1 cellular context compared by ENCODE assay signal in genomic region chr4:76208005-76208765, GRCh38.
A peak's percentile ranks its signal among the peaks of the same experiment; 100 is the strongest.
TF ChIP-seq lines count a peak whose summit lies in the region.

No MANE protein-coding gene starts in this region.

TF ChIP-seq in HepG2, 621 proteins besides CTCF, POLR2A, EP300 and RAD21 (continued from another document and continues in another):
- TF ChIP-seq ZBTB39 (CRISPR knock-in tag; IDR thresholded peaks at IDR 0.05): no peak
- no peak for TF ChIP-seq ZNF619 (CRISPR knock-in tag; IDR thresholded peaks at IDR 0.05)
- no peak for TF ChIP-seq SMC3 (IDR thresholded peaks at IDR 0.05; ENCODE audit: low read length)
- TF ChIP-seq HNF4A (CRISPR knock-in tag; IDR thresholded peaks at IDR 0.05): peak; percentile 64
- peak; percentile 97 for TF ChIP-seq FOXA3 (CRISPR knock-in tag; IDR thresholded peaks at IDR 0.05)
- TF ChIP-seq, protein P1, sequence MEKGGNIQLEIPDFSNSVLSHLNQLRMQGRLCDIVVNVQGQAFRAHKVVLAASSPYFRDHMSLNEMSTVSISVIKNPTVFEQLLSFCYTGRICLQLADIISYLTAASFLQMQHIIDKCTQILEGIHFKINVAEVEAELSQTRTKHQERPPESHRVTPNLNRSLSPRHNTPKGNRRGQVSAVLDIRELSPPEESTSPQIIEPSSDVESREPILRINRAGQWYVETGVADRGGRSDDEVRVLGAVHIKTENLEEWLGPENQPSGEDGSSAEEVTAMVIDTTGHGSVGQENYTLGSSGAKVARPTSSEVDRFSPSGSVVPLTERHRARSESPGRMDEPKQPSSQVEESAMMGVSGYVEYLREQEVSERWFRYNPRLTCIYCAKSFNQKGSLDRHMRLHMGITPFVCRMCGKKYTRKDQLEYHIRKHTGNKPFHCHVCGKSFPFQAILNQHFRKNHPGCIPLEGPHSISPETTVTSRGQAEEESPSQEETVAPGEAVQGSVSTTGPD (CRISPR knock-in tag; IDR thresholded peaks at IDR 0.05): no peak
- no peak for TF ChIP-seq HBP1 (CRISPR knock-in tag; IDR thresholded peaks at IDR 0.05; ENCODE audit: low read depth)
- no peak for TF ChIP-seq ZNF253 (CRISPR knock-in tag; IDR thresholded peaks at IDR 0.05; ENCODE audit: borderline replicate concordance)
- TF ChIP-seq ZNF878 (CRISPR knock-in tag; IDR thresholded peaks at IDR 0.05): no peak
- TF ChIP-seq, protein P2, sequence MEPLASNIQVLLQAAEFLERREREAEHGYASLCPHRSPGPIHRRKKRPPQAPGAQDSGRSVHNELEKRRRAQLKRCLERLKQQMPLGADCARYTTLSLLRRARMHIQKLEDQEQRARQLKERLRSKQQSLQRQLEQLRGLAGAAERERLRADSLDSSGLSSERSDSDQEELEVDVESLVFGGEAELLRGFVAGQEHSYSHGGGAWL (CRISPR knock-in tag; IDR thresholded peaks at IDR 0.05): no peak
- TF ChIP-seq SAFB2 (CRISPR knock-in tag; IDR thresholded peaks at IDR 0.05; ENCODE audit: borderline replicate concordance, low read depth): no peak
- TF ChIP-seq, protein P3, sequence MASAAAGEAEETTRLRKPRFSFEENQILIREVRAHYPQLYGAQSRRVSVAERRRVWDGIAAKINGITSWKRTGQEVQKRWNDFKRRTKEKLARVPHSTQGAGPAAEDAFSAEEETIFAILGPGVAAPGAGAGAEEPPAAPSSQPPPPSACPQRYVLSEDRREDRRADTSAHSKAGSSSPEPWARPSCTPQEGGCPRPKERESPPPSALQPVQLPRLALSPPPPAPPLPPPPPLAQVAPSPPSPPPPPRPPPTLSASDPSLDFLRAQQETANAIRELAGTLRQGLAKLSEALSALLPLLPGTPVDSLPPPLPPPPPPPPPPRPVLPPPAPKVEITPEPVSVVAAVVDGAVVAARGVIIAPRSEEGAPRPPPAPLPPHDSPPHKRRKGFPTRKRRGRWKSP (CRISPR knock-in tag; IDR thresholded peaks at IDR 0.05): peak; percentile 34; the same call in 1 of the 2 replicates
- TF ChIP-seq ZNF678 (CRISPR knock-in tag; IDR thresholded peaks at IDR 0.05): no peak
- TF ChIP-seq SSRP1 (CRISPR knock-in tag; IDR thresholded peaks at IDR 0.05): no peak
- TF ChIP-seq ZNF432 (CRISPR knock-in tag; IDR thresholded peaks at IDR 0.05; ENCODE audit: borderline replicate concordance): no peak
- TF ChIP-seq, protein P4, sequence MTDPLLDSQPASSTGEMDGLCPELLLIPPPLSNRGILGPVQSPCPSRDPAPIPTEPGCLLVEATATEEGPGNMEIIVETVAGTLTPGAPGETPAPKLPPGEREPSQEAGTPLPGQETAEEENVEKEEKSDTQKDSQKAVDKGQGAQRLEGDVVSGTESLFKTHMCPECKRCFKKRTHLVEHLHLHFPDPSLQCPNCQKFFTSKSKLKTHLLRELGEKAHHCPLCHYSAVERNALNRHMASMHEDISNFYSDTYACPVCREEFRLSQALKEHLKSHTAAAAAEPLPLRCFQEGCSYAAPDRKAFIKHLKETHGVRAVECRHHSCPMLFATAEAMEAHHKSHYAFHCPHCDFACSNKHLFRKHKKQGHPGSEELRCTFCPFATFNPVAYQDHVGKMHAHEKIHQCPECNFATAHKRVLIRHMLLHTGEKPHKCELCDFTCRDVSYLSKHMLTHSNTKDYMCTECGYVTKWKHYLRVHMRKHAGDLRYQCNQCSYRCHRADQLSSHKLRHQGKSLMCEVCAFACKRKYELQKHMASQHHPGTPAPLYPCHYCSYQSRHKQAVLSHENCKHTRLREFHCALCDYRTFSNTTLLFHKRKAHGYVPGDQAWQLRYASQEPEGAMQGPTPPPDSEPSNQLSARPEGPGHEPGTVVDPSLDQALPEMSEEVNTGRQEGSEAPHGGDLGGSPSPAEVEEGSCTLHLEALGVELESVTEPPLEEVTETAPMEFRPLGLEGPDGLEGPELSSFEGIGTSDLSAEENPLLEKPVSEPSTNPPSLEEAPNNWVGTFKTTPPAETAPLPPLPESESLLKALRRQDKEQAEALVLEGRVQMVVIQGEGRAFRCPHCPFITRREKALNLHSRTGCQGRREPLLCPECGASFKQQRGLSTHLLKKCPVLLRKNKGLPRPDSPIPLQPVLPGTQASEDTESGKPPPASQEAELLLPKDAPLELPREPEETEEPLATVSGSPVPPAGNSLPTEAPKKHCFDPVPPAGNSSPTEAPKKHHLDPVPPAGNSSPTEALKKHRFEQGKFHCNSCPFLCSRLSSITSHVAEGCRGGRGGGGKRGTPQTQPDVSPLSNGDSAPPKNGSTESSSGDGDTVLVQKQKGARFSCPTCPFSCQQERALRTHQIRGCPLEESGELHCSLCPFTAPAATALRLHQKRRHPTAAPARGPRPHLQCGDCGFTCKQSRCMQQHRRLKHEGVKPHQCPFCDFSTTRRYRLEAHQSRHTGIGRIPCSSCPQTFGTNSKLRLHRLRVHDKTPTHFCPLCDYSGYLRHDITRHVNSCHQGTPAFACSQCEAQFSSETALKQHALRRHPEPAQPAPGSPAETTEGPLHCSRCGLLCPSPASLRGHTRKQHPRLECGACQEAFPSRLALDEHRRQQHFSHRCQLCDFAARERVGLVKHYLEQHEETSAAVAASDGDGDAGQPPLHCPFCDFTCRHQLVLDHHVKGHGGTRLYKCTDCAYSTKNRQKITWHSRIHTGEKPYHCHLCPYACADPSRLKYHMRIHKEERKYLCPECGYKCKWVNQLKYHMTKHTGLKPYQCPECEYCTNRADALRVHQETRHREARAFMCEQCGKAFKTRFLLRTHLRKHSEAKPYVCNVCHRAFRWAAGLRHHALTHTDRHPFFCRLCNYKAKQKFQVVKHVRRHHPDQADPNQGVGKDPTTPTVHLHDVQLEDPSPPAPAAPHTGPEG (CRISPR knock-in tag; IDR thresholded peaks at IDR 0.05): no peak
- no peak for TF ChIP-seq ZNF207 (IDR thresholded peaks at IDR 0.05; ENCODE audit: borderline replicate concordance)
- TF ChIP-seq ZBTB1 (CRISPR knock-in tag; IDR thresholded peaks at IDR 0.05; ENCODE audit: borderline replicate concordance): no peak
- no peak for TF ChIP-seq IRF9 (CRISPR knock-in tag; IDR thresholded peaks at IDR 0.05; ENCODE audit: borderline replicate concordance)
- 0 out of 2 replicates have a peak, but pooled peaks have one; percentile 33 for TF ChIP-seq ZFY (CRISPR knock-in tag; IDR thresholded peaks at IDR 0.05)
- TF ChIP-seq POGZ (CRISPR knock-in tag; IDR thresholded peaks at IDR 0.05): peak; percentile 52
- TF ChIP-seq, protein P5, sequence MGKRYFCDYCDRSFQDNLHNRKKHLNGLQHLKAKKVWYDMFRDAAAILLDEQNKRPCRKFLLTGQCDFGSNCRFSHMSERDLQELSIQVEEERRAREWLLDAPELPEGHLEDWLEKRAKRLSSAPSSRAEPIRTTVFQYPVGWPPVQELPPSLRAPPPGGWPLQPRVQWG (CRISPR knock-in tag; IDR thresholded peaks at IDR 0.05; ENCODE audit: borderline replicate concordance, low read depth): no peak
- 0 out of 2 replicates have a peak, but pooled peaks have one; percentile 44 for TF ChIP-seq KAT7 (CRISPR knock-in tag; IDR thresholded peaks at IDR 0.05; ENCODE audit: borderline replicate concordance)
- TF ChIP-seq ZNF235 (CRISPR knock-in tag; IDR thresholded peaks at IDR 0.05; ENCODE audit: borderline replicate concordance): no peak
- TF ChIP-seq ZNF264 (CRISPR knock-in tag; IDR thresholded peaks at IDR 0.05): no peak
- TF ChIP-seq ZNF839 (CRISPR knock-in tag; IDR thresholded peaks at IDR 0.05; ENCODE audit: borderline replicate concordance): no peak
- TF ChIP-seq ZNF614 (CRISPR knock-in tag; IDR thresholded peaks at IDR 0.05; ENCODE audit: borderline replicate concordance): peak; percentile 66; the same call in 1 of the 2 replicates
- TF ChIP-seq ZNF782 (CRISPR knock-in tag; IDR thresholded peaks at IDR 0.05; ENCODE audit: borderline replicate concordance): no peak
- no peak for TF ChIP-seq ZNF20 (CRISPR knock-in tag; IDR thresholded peaks at IDR 0.05)
- TF ChIP-seq E2F2 (CRISPR knock-in tag; IDR thresholded peaks at IDR 0.05; ENCODE audit: borderline replicate concordance): no peak
- peak; percentile 79 for TF ChIP-seq NR2C2 (CRISPR knock-in tag; IDR thresholded peaks at IDR 0.05; ENCODE audit: borderline replicate concordance)
- TF ChIP-seq E2F5 (CRISPR knock-in tag; conservative IDR thresholded peaks at IDR 0.05): no peak
- no peak for TF ChIP-seq SIX1 (CRISPR knock-in tag; IDR thresholded peaks at IDR 0.05; ENCODE audit: borderline replicate concordance)
- peak; percentile 57; the same call in 1 of the 2 replicates for TF ChIP-seq ZNF792 (CRISPR knock-in tag; IDR thresholded peaks at IDR 0.05)
- no peak for TF ChIP-seq ZSCAN25 (CRISPR knock-in tag; IDR thresholded peaks at IDR 0.05)
- TF ChIP-seq ZNF879 (CRISPR knock-in tag; IDR thresholded peaks at IDR 0.05): no peak
- no peak; the same call in 1 of the 2 replicates for TF ChIP-seq KDM2A (CRISPR knock-in tag; IDR thresholded peaks at IDR 0.05; ENCODE audit: borderline replicate concordance, low read depth)
- TF ChIP-seq ZNF850 (CRISPR knock-in tag; conservative IDR thresholded peaks at IDR 0.05): no peak
- TF ChIP-seq, protein P6, sequence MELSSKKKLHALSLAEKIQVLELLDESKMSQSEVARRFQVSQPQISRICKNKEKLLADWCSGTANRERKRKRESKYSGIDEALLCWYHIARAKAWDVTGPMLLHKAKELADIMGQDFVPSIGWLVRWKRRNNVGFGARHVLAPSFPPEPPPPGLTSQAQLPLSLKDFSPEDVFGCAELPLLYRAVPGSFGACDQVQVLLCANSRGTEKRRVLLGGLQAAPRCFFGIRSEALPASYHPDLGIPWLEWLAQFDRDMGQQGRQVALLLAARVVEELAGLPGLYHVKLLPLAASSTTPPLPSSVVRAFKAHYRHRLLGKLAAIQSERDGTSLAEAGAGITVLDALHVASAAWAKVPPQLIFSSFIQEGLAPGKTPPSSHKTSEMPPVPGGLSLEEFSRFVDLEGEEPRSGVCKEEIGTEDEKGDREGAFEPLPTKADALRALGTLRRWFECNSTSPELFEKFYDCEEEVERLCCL (CRISPR knock-in tag; IDR thresholded peaks at IDR 0.05; ENCODE audit: borderline replicate concordance): no peak
- no peak for TF ChIP-seq JUNB (CRISPR knock-in tag; IDR thresholded peaks at IDR 0.05; ENCODE audit: borderline replicate concordance)
- no peak for TF ChIP-seq TEF (CRISPR knock-in tag; IDR thresholded peaks at IDR 0.05)
- TF ChIP-seq, protein P7, sequence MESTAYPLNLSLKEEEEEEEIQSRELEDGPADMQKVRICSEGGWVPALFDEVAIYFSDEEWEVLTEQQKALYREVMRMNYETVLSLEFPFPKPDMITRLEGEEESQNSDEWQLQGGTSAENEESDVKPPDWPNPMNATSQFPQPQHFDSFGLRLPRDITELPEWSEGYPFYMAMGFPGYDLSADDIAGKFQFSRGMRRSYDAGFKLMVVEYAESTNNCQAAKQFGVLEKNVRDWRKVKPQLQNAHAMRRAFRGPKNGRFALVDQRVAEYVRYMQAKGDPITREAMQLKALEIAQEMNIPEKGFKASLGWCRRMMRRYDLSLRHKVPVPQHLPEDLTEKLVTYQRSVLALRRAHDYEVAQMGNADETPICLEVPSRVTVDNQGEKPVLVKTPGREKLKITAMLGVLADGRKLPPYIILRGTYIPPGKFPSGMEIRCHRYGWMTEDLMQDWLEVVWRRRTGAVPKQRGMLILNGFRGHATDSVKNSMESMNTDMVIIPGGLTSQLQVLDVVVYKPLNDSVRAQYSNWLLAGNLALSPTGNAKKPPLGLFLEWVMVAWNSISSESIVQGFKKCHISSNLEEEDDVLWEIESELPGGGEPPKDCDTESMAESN (CRISPR knock-in tag; conservative IDR thresholded peaks at IDR 0.05): no peak
